23 cellular contexts compared by ENCODE assay signal in genomic region chr19:5882421-5882968, GRCh38. TPM values are rescaled to one million over a fixed set of nuclear protein-coding genes. Genes with fewer than 3 reads are reported as not detected.
DNase-seq lines count a peak whose midpoint lies in the region; ATAC-seq and TF ChIP-seq lines count a peak whose summit lies in the region.
"Had no signal": no experiment of that assay in that cellular context is flagged by ENCODE, and none has a peak within 500 bp of the region (broad histone marks: within the 10 kb centered on the region; RNA-seq: fewer than 3 reads in every experiment).

No MANE protein-coding gene starts in this region.

- H3K27me3 ChIP-seq in IMR-90 (ENCODE audit: control insufficient read depth, insufficient read depth, low read length) (no peaks in the 10 kb centered on the region), osteoblast (ENCODE audit: insufficient read depth, low read length) (peaks cover 6% of the 10 kb centered on the region)
- H3K27me3 ChIP-seq: brain microvascular endothelial cell, MG63, SJCRH30 had no signal

- BruUV-seq in IMR-90 (replicated peaks; lab: Mats Ljungman, UMichigan), result no TSS peak

- TF ChIP-seq POLR2A in IMR-90 (IDR thresholded peaks at IDR 0.05; ENCODE audit: low read depth, low read length), result no peak

- no peaks in the 10 kb centered on the region for H3K79me2 ChIP-seq in osteoblast (ENCODE audit: insufficient read depth, low read length)

- ATAC-seq in IMR-90 (ENCODE audit: low read depth) (peak; percentile 22; the same call in 1 of the 2 replicates), GM18858 (IDR thresholded peaks at IDR 0.05; ENCODE audit: unreplicated experiment) (no peak), GM18511 (IDR thresholded peaks at IDR 0.05; ENCODE audit: unreplicated experiment) (no peak)
- ATAC-seq: PC-3 had no signal

- POLR2A ChIA-PET in IMR-90 (lab: Charles Lee; ENCODE audit: unreplicated experiment), result no interaction called here

- intact Hi-C loops in IMR-90 (cut with micrococcal nuclease), result no loop called here

- no peak for TF ChIP-seq CTCF in IMR-90 (conservative IDR thresholded peaks at IDR 0.05; ENCODE audit: low read depth, low read length)
- TF ChIP-seq CTCF in choroid plexus epithelial cell (conservative IDR thresholded peaks at IDR 0.05; ENCODE audit: low read depth, low read length), result no peak
- no peak for TF ChIP-seq CTCF in osteoblast (IDR thresholded peaks at IDR 0.05; ENCODE audit: extremely low read depth, low read depth, low read length)

- H2AFZ ChIP-seq in IMR-90 (replicated peaks; ENCODE audit: low read length, poor library complexity) (peak overlapping the region; percentile 56), osteoblast (ENCODE audit: low read length) (no peak overlapping the region)
- H2AFZ ChIP-seq: GM23248 had no signal

- WGBS in IMR-90 (ENCODE audit: extremely low coverage in 2 of 2, insufficient read length in 1 of 2), 2 experiments, result 33% methylated on average over 1 of the region's 9 CpGs; no CpG with 5 or more reads in 1 of the 2 experiments

- peak overlapping the region; percentile 16 for H2BK120ac ChIP-seq in IMR-90 (ENCODE audit: low read depth, low read length)

- dilution Hi-C loops in IMR-90 (cut with HindIII; ENCODE audit: low sequenced_read_pairs, unreplicated experiment), result no loop called here

- H3K14ac ChIP-seq in IMR-90 (replicated peaks; ENCODE audit: low read depth, low read length), result 0 out of 2 replicates have a peak overlapping the region, but pooled peaks have one; percentile 15

- CTCF ChIA-PET in IMR-90 (lab: Yijun Ruan, JAX), result interaction anchor here (0.5 kb wide), 1 partner anchor 62 kb away, joined by 3 read pairs; no protein-coding TSS in a partner anchor

- peak overlapping the region; percentile 74 for H2BK20ac ChIP-seq in IMR-90 (ENCODE audit: low read depth, low read length)

- no peak for DNase-seq in IMR-90
- peak; percentile 28 for DNase-seq in choroid plexus epithelial cell (ENCODE audit: low read depth)
- peak; percentile 57 for DNase-seq in osteoblast (ENCODE audit: insufficient read length, low spot score, missing footprints)
- DNase-seq: activated CD4-positive, alpha-beta T cell treated with anti-CD3 and anti-CD28 coated beads, Interleukin-2, amount 50 U/mL, for 4 hours; activated effector memory CD4-positive, alpha-beta T cell treated with anti-CD3 and anti-CD28 coated beads, Interleukin-2, amount 50 U/mL, for 16 hours; AML-193; brain microvascular endothelial cell; cortex of kidney; GM23248; heart left ventricle; MG63; NCI-H1694; NCI-H2227 treated with DMSO at 0.1 percent for 48 hours; PC-3; stimulated activated CD4-positive, alpha-beta T cell treated with anti-CD3 and anti-CD28 coated beads, Interleukin-12 subunit alpha, Interleukin-12 subunit beta, amount 100 ng/mL, for 4 hours had no signal

- H3K4me2 ChIP-seq in IMR-90 (ENCODE audit: low read depth, low read length), result no peak overlapping the region
- no peak overlapping the region for H3K4me2 ChIP-seq in osteoblast (ENCODE audit: insufficient read depth, low read length)

- H4K8ac ChIP-seq in IMR-90 (ENCODE audit: low read depth in 2 of 2, low read length in 2 of 2), result no peak overlapping the region

- no peak overlapping the region for H3K18ac ChIP-seq in IMR-90 (ENCODE audit: low read depth, low read length)

- H4K5ac ChIP-seq in IMR-90 (ENCODE audit: low read depth, low read length), result no peak overlapping the region

- peak overlapping the region; percentile 60 for H3K4ac ChIP-seq in IMR-90 (ENCODE audit: low read depth, low read length)

- H4K91ac ChIP-seq in IMR-90 (ENCODE audit: insufficient read depth, low read depth, low read length), result peak overlapping the region; percentile 31

- H2AK9ac ChIP-seq in IMR-90 (replicated peaks; ENCODE audit: low read depth, low read length, poor library complexity), result no peak overlapping the region

- H3K9ac ChIP-seq in IMR-90 (ENCODE audit: low read depth, low read length), result no peak overlapping the region
- H3K9ac ChIP-seq: GM23248 had no signal

- no peak overlapping the region for H2BK5ac ChIP-seq in IMR-90 (ENCODE audit: low read depth, low read length, poor library complexity, severe bottlenecking)

- H3K79me1 ChIP-seq in IMR-90 (ENCODE audit: low read depth in 1 of 2, low read length in 2 of 2), result no peaks in the 10 kb centered on the region

- H3K4me3 ChIP-seq in IMR-90 (ENCODE audit: insufficient read depth, low read depth, low read length) (no peak overlapping the region), choroid plexus epithelial cell (ENCODE audit: low read depth, low read length) (no peak overlapping the region), osteoblast (ENCODE audit: insufficient read depth, low read length) (no peak overlapping the region)
- H3K4me3 ChIP-seq: GM23248, heart left ventricle, MG63, SJCRH30 had no signal

- H3K27ac ChIP-seq in IMR-90 (ENCODE audit: insufficient read depth, low read length) (no peak overlapping the region), osteoblast (ENCODE audit: low read depth, low read length) (no peak overlapping the region)
- H3K27ac ChIP-seq: brain microvascular endothelial cell, GM23248 had no signal

- peaks cover 13% of the 10 kb centered on the region for H3K4me1 ChIP-seq in IMR-90 (ENCODE audit: control insufficient read depth, insufficient read depth, low read length)
- peaks cover 6% of the 10 kb centered on the region for H3K4me1 ChIP-seq in osteoblast (ENCODE audit: insufficient read depth, low read length)

- in situ Hi-C loops in IMR-90 (cut with MboI; ENCODE audit: low sequenced_read_pairs), result no loop called here

- peaks cover 5% of the 10 kb centered on the region; the same call in 1 of the 2 replicates for H3K9me1 ChIP-seq in IMR-90 (ENCODE audit: insufficient read depth, low read length)

- TF ChIP-seq RAD21 in IMR-90 (IDR thresholded peaks at IDR 0.05; ENCODE audit: low read length), result no peak

- peak overlapping the region; percentile 12; the same call in 2 of the 3 replicates for H2BK15ac ChIP-seq in IMR-90 (ENCODE audit: low read depth, low read length)

- no peaks in the 10 kb centered on the region for H4K20me1 ChIP-seq in IMR-90 (ENCODE audit: insufficient read depth, low read length)
- no peaks in the 10 kb centered on the region for H4K20me1 ChIP-seq in osteoblast (ENCODE audit: insufficient read depth, low read length)

- H3K36me3 ChIP-seq in IMR-90 (ENCODE audit: control insufficient read depth, insufficient read depth, low read length), result no peaks in the 10 kb centered on the region
- no peaks in the 10 kb centered on the region for H3K36me3 ChIP-seq in osteoblast (ENCODE audit: insufficient read depth, low read length)
- H3K36me3 ChIP-seq: brain microvascular endothelial cell, heart left ventricle, MG63, SJCRH30 had no signal

- peak overlapping the region; percentile 36; the same call in 1 of the 2 replicates for H2AK5ac ChIP-seq in IMR-90 (ENCODE audit: low read depth, low read length)

- no peak overlapping the region for H3K56ac ChIP-seq in IMR-90 (ENCODE audit: extremely low read depth, insufficient read depth, low read length)

- no peak overlapping the region for H3K23ac ChIP-seq in IMR-90 (ENCODE audit: low read depth, low read length)

- H3K9me3 ChIP-seq in IMR-90 (ENCODE audit: control insufficient read depth, insufficient read depth, low read length) (no peaks in the 10 kb centered on the region), osteoblast (ENCODE audit: low read depth, low read length) (no peaks in the 10 kb centered on the region)
- H3K9me3 ChIP-seq: heart left ventricle, MG63, SJCRH30 had no signal

TF ChIP-seq in IMR-90, 13 proteins besides CTCF, POLR2A, EP300 and RAD21 (continues in another document):
- no peak for TF ChIP-seq CHD1 (IDR thresholded peaks at IDR 0.05; ENCODE audit: low read depth, low read length)
- TF ChIP-seq BHLHE40 (IDR thresholded peaks at IDR 0.05; ENCODE audit: low read depth, low read length), result no peak
- TF ChIP-seq MXI1 (IDR thresholded peaks at IDR 0.05; ENCODE audit: borderline replicate concordance, low read depth, low read length), result no peak
- TF ChIP-seq NFE2L2 (IDR thresholded peaks at IDR 0.05; ENCODE audit: low read depth, low read length), result no peak
- TF ChIP-seq USF2 (IDR thresholded peaks at IDR 0.05; ENCODE audit: low read depth, low read length), result no peak
- TF ChIP-seq MAZ (IDR thresholded peaks at IDR 0.05; ENCODE audit: borderline replicate concordance, low read depth, low read length), result no peak
- no peak for TF ChIP-seq CEBPB (IDR thresholded peaks at IDR 0.05; ENCODE audit: low read depth, low read length)

RNA-seq across cellular contexts. Expression of gene FUT5, which starts 12.2 kb away (rescaled TPM):
- total RNA-seq in IMR-90 (2012; rRNA removed), result not detected in 2 replicates
- polyA plus RNA-seq in IMR-90 (2012; rRNA removed), result not detected in 2 replicates
- polyA plus RNA-seq in IMR-90 (2012; cell fraction: cytosol; rRNA removed), result not detected in 2 replicates
- polyA plus RNA-seq in IMR-90 (2012; cell fraction: nucleus; rRNA removed; ENCODE audit: low replicate concordance), result not detected in 2 replicates
- not detected in 2 replicates for total RNA-seq in osteoblast
- total RNA-seq: GM23248, heart left ventricle, lower leg skin, PC-3, renal cortical epithelial cell, ureter had no signal
- polyA plus RNA-seq: adipose tissue, GM23248, heart left ventricle, IgD-negative memory B cell had no signal

RNA-seq across cellular contexts. Expression of gene NDUFA11, which starts 21.1 kb away (rescaled TPM):
- total RNA-seq in IMR-90 (2012; rRNA removed) (297 and 375 TPM in 2 replicates), osteoblast (235 and 265 TPM in 2 replicates)
- polyA plus RNA-seq in IMR-90 (2012; rRNA removed), result 1,140 and 1,276 TPM in 2 replicates
- polyA plus RNA-seq in IMR-90 (2012; cell fraction: cytosol; rRNA removed), result 644 and 1,099 TPM in 2 replicates
- polyA plus RNA-seq in IMR-90 (2012; cell fraction: nucleus; rRNA removed; ENCODE audit: low replicate concordance), result 285 and 599 TPM in 2 replicates

RNA-seq across cellular contexts. Expression of gene VMAC, which starts 22.2 kb away (rescaled TPM):
- total RNA-seq in IMR-90 (2012; rRNA removed) (1.4 and 1.7 TPM in 2 replicates), osteoblast (12.3 and 12.7 TPM in 2 replicates)
- polyA plus RNA-seq in IMR-90 (2012; rRNA removed), result 3.1 TPM in 2 replicates
- polyA plus RNA-seq in IMR-90 (2012; cell fraction: cytosol; rRNA removed), result 2.2 and 3.0 TPM in 2 replicates
- 27.6 and 28.8 TPM in 2 replicates for polyA plus RNA-seq in IMR-90 (2012; cell fraction: nucleus; rRNA removed; ENCODE audit: low replicate concordance)

RNA-seq across cellular contexts. Expression of gene FUT3, which starts 31.2 kb away (rescaled TPM):
- total RNA-seq in IMR-90 (2012; rRNA removed), result not detected in 2 replicates
- not detected in 2 replicates for polyA plus RNA-seq in IMR-90 (2012; rRNA removed)
- polyA plus RNA-seq in IMR-90 (2012; cell fraction: cytosol; rRNA removed), result not detected in 2 replicates
- not detected in 2 replicates for polyA plus RNA-seq in IMR-90 (2012; cell fraction: nucleus; rRNA removed; ENCODE audit: low replicate concordance)
- not detected in 2 replicates for total RNA-seq in osteoblast
- total RNA-seq: GM23248, heart left ventricle had no signal
- polyA plus RNA-seq: GM23248, IgD-negative memory B cell had no signal

RNA-seq across cellular contexts. Expression of gene CAPS, which starts 31.6 kb away (rescaled TPM):
- total RNA-seq in IMR-90 (2012; rRNA removed) (0.54 and 1.4 TPM in 2 replicates), osteoblast (10.6 and 18.1 TPM in 2 replicates)
- polyA plus RNA-seq in IMR-90 (2012; rRNA removed), result 4.9 and 5.6 TPM in 2 replicates
- polyA plus RNA-seq in IMR-90 (2012; cell fraction: cytosol; rRNA removed), result 2.2 and 2.4 TPM in 2 replicates
- polyA plus RNA-seq in IMR-90 (2012; cell fraction: nucleus; rRNA removed; ENCODE audit: low replicate concordance), result 34.4 and 78.7 TPM in 2 replicates
